Comparison of ENCODE assay signal across 9 cellular contexts in genomic region chr4:174523003-174523693, GRCh38. TPM values are rescaled to one million over a fixed set of nuclear protein-coding genes. Genes with fewer than 3 reads are reported as not detected.
DNase-seq lines count a peak whose midpoint lies in the region; ATAC-seq and TF ChIP-seq lines count a peak whose summit lies in the region.
"Had no signal": no experiment of that assay in that cellular context is flagged by ENCODE, and none has a peak within 500 bp of the region (broad histone marks: within the 10 kb centered on the region; RNA-seq: fewer than 3 reads in every experiment).

No MANE protein-coding gene starts in this region.

- H3F3A ChIP-seq in PC-9 (ENCODE audit: insufficient read depth, low read depth) = no peaks in the 10 kb centered on the region

- peak overlapping the region; percentile 61 for H3K4me3 ChIP-seq in CD8-positive, alpha-beta T cell (ENCODE audit: low read depth, low read length)
- H3K4me3 ChIP-seq in PC-9 (peak overlapping the region; percentile 55; the same call in 1 of the 2 replicates), esophagus (ENCODE audit: low read depth in 1 of 2, low read length in 2 of 2) (peak overlapping the region; percentile 58 to 80)

- H3K27me3 ChIP-seq in CD8-positive, alpha-beta T cell (ENCODE audit: insufficient read depth, low read length) = no peaks in the 10 kb centered on the region
- no peaks in the 10 kb centered on the region for H3K27me3 ChIP-seq in PC-9 (ENCODE audit: insufficient read depth, low read depth)
- H3K27me3 ChIP-seq in esophagus (ENCODE audit: control insufficient read depth in 1 of 2, insufficient read depth in 2 of 2, low read length in 2 of 2) = no peaks in the 10 kb centered on the region

- H4K20me1 ChIP-seq in PC-9 (ENCODE audit: insufficient read depth) = no peaks in the 10 kb centered on the region

- H3K27me3 Mint-ChIP-seq in CD8-positive, alpha-beta T cell (ENCODE audit: low read depth) = peaks cover 17% of the 10 kb centered on the region
- H3K27me3 Mint-ChIP-seq in nephron (ENCODE audit: low read depth) = peaks cover 80% of the 10 kb centered on the region

- peak overlapping the region; percentile 82 for H3K4me2 ChIP-seq in PC-9

- peak overlapping the region; percentile 87 for H3K4me3 Mint-ChIP-seq in CD8-positive, alpha-beta T cell
- peak overlapping the region; percentile 88 to 94 (median 90) for H3K4me3 Mint-ChIP-seq in nephron

- peaks cover 34% of the 10 kb centered on the region for H3K4me1 Mint-ChIP-seq in CD8-positive, alpha-beta T cell (ENCODE audit: low read depth)
- peaks cover 5% of the 10 kb centered on the region for H3K4me1 Mint-ChIP-seq in nephron

- no TSS peak for BruUV-seq in PC-9 (replicated peaks; lab: Mats Ljungman, UMichigan)

- DNase-seq in CD8-positive, alpha-beta T cell = peak in 1 of 7 experiments; percentile 4
- no peak for DNase-seq in PC-9
- DNase-seq in activated CD4-positive, CD25-positive, alpha-beta regulatory T cell (lab: John Stamatoyannopoulos, UW) = no peak
- no peak for DNase-seq in anterior cingulate cortex (lab: John Stamatoyannopoulos, UW)
- no peak for DNase-seq in NCI-H1930 (lab: John Stamatoyannopoulos, UW)

- H3K9me2 ChIP-seq in PC-9 (ENCODE audit: insufficient read depth) = no peaks in the 10 kb centered on the region

- POLR2A ChIA-PET in CD8-positive, alpha-beta T cell (lab: Charles Lee) = interaction anchor here (1.0 to 1.2 kb wide), 2 partner anchors 66 to 68 kb away, joined by 5 to 6 read pairs; no protein-coding TSS in a partner anchor
- POLR2A ChIA-PET in PC-9 (lab: Charles Lee; ENCODE audit: unreplicated experiment) = interaction anchor here (0.6 kb wide), 1 partner anchor 150 kb away, joined by 4 read pairs; no protein-coding TSS in a partner anchor

- H3K9me3 ChIP-seq in CD8-positive, alpha-beta T cell (ENCODE audit: low read length) = no peaks in the 10 kb centered on the region
- H3K9me3 ChIP-seq in PC-9 (ENCODE audit: insufficient read depth, low read depth) = no peaks in the 10 kb centered on the region
- H3K9me3 ChIP-seq in esophagus (ENCODE audit: control insufficient read depth in 2 of 2, insufficient read depth in 1 of 2, low read depth in 1 of 2, low read length in 1 of 2) = no peaks in the 10 kb centered on the region

- CTCF ChIA-PET in CD8-positive, alpha-beta T cell (lab: Charles Lee) = interaction anchor here (0.5 to 1.3 kb wide), 3 partner anchors 109 to 157 kb away, joined by 3 read pairs; no protein-coding TSS in a partner anchor
- CTCF ChIA-PET in PC-9 (lab: Charles Lee) = no interaction called here

- H3K27ac ChIP-seq in CD8-positive, alpha-beta T cell (ENCODE audit: low read depth, low read length) = peak overlapping the region; percentile 65
- no peak overlapping the region for H3K27ac ChIP-seq in PC-9
- H3K27ac ChIP-seq in esophagus (ENCODE audit: low read depth in 2 of 2, low read length in 1 of 2) = peak overlapping the region; percentile 73 to 87

- H3K79me2 ChIP-seq in PC-9 (ENCODE audit: low read depth) = no peaks in the 10 kb centered on the region

- H3K4me1 ChIP-seq in CD8-positive, alpha-beta T cell (ENCODE audit: insufficient read depth, low read length) = peaks cover 5% of the 10 kb centered on the region
- no peaks in the 10 kb centered on the region for H3K4me1 ChIP-seq in PC-9 (replicated peaks; ENCODE audit: insufficient read depth)
- H3K4me1 ChIP-seq in esophagus (ENCODE audit: control insufficient read depth in 2 of 2, insufficient read depth in 2 of 2, low read length in 1 of 2) = no peaks in the 10 kb centered on the region

- peak; percentile 6 for ATAC-seq in CD8-positive, alpha-beta T cell
- ATAC-seq in GM21526 (IDR thresholded peaks at IDR 0.05; ENCODE audit: low FRiP score, unreplicated experiment) = no peak

- H2AFZ ChIP-seq in PC-9 = peak overlapping the region; percentile 78

- H3K27ac Mint-ChIP-seq in CD8-positive, alpha-beta T cell = peak overlapping the region; percentile 86
- H3K27ac Mint-ChIP-seq in nephron = peak overlapping the region in 1 of 3 experiments; percentile 65

- H3K36me3 ChIP-seq in CD8-positive, alpha-beta T cell (ENCODE audit: insufficient read depth, low read length) = no peaks in the 10 kb centered on the region
- no peaks in the 10 kb centered on the region for H3K36me3 ChIP-seq in PC-9 (ENCODE audit: low read depth)
- H3K36me3 ChIP-seq in esophagus (ENCODE audit: control insufficient read depth in 2 of 2, insufficient read depth in 2 of 2, low read length in 1 of 2) = no peaks in the 10 kb centered on the region

- 20 to 22% methylated on average over 10 of the region's 10 CpGs for WGBS in esophagus, 2 donors

- intact Hi-C loops in CD8-positive, alpha-beta T cell (cut with DNase I, micrococcal nuclease) = loop anchor here (2.0 to 10.0 kb wide), 7 partner anchors 26 to 1812 kb away; partner anchors contain the start of genes CEP44 (in 1 of the 2), FBXO8 (in 1 of the 2) and SPATA4 (in 1 of the 2)
- intact Hi-C loops in PC-9 (cut with micrococcal nuclease; ENCODE audit: unreplicated experiment) = loop anchor here (2.0 to 5.0 kb wide), 2 partner anchors 158 to 189 kb away; no protein-coding TSS in a partner anchor

- peaks cover 3% of the 10 kb centered on the region for H3K9me3 Mint-ChIP-seq in CD8-positive, alpha-beta T cell
- H3K9me3 Mint-ChIP-seq in nephron = no peaks in the 10 kb centered on the region

- no peak for TF ChIP-seq CTCF in CD8-positive, alpha-beta T cell (IDR thresholded peaks at IDR 0.05)
- no peak for TF ChIP-seq CTCF in PC-9 (conservative IDR thresholded peaks at IDR 0.05)
- TF ChIP-seq CTCF in nephron (IDR thresholded peaks at IDR 0.05; ENCODE audit: unreplicated experiment in 3 of 3) = no peak

- no peaks in the 10 kb centered on the region for H3K36me3 Mint-ChIP-seq in CD8-positive, alpha-beta T cell
- no peaks in the 10 kb centered on the region for H3K36me3 Mint-ChIP-seq in nephron (ENCODE audit: low read depth)

RNA-seq across cellular contexts. Expression of gene HPGD, which starts 0.9 kb away (rescaled TPM):
- 1 to 10 TPM; 6.1 to 9.1 TPM for total RNA-seq in CD8-positive, alpha-beta T cell
- total RNA-seq in PC-9 (2021) = 0.96 and 1.7 TPM in 2 replicates
- 100 to 1,000 TPM in 1 of 2 donors, 10 to 100 TPM in 1; 60.9 to 164 TPM for polyA plus RNA-seq in esophagus
- total RNA-seq: glomerular endothelial cell had no signal
